ENCODE assay signal across 7 cellular contexts in the genomic region with DNA sequence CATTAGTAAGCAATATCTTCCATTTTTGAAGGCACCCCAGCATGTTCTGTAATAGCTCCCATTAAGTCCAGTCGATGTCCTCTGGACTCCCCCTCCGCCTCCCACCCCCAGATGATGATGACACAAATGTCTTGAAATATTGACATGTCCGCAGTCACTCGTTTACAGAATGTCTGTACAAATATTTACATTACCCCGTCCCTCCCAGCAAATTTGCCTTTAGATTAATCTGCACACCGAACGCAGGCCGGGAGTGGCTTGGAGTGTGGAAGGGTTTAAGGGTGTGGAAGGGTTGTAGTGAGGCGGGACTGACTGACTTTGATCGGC. TPM values are rescaled to one million over a fixed set of nuclear protein-coding genes. Genes with fewer than 3 reads are reported as not detected.
DNase-seq lines count a peak whose midpoint lies in the region; ATAC-seq and TF ChIP-seq lines count a peak whose summit lies in the region.

No MANE protein-coding gene starts in this region.

- no peaks in the 10 kb centered on the region for H4K20me1 ChIP-seq in hepatocyte (ENCODE audit: insufficient read depth, poor library complexity, severe bottlenecking)

- H3K36me3 ChIP-seq in HAP-1 (replicated peaks) (no peaks in the 10 kb centered on the region), hepatocyte (replicated peaks; ENCODE audit: insufficient read depth, low read depth) (no peaks in the 10 kb centered on the region), spleen (no peaks in the 10 kb centered on the region)

- WGBS in hepatocyte (ENCODE audit: low lambda C conversion rate, missing lambda C conversion rate), result 9% methylated on average over 10 of the region's 10 CpGs
- 20 to 27% (median 23%) methylated on average over 10 of the region's 10 CpGs for WGBS in spleen, 5 donors

- intact Hi-C loops in spleen (cut with DNase I; ENCODE audit: low total_unique reads), result no loop called here

- H3K9me3 ChIP-seq in HAP-1 (no peaks in the 10 kb centered on the region), hepatocyte (ENCODE audit: low read depth) (no peaks in the 10 kb centered on the region), spleen (no peaks in the 10 kb centered on the region)

- ATAC-seq in GM18520 (IDR thresholded peaks at IDR 0.05; ENCODE audit: unreplicated experiment) (no peak), HG03378 (IDR thresholded peaks at IDR 0.05; ENCODE audit: unreplicated experiment) (no peak)

- H3K27me3 ChIP-seq in HAP-1 (ENCODE audit: low read depth), result no peaks in the 10 kb centered on the region
- peaks cover 33% of the 10 kb centered on the region for H3K27me3 ChIP-seq in hepatocyte
- peaks cover 0 to 63% (median 15%) of the 10 kb centered on the region in 7 donors for H3K27me3 ChIP-seq in spleen (replicated peaks in 1 of 7)

- DNase-seq in HAP-1 (ENCODE audit: low spot score in 2 of 2) (no peak), hepatocyte (ENCODE audit: low spot score) (no peak), spleen (no peak), superior temporal gyrus (ENCODE audit: extremely low spot score) (no peak)

- TF ChIP-seq CTCF in VCaP (conservative IDR thresholded peaks at IDR 0.05) (no peak), hepatocyte (IDR thresholded peaks at IDR 0.05; ENCODE audit: poor library complexity) (no peak), spleen (IDR thresholded peaks at IDR 0.05 in 8 of 11, conservative IDR thresholded peaks at IDR 0.05 in 3 of 11) (no peak)

- H2AFZ ChIP-seq in hepatocyte, result peak overlapping the region; percentile 99

- H3K4me2 ChIP-seq in hepatocyte, result peak overlapping the region; percentile 99

- H3K4me1 ChIP-seq in HAP-1, result peaks cover 10% of the 10 kb centered on the region
- no peaks in the 10 kb centered on the region for H3K4me1 ChIP-seq in hepatocyte (ENCODE audit: insufficient read depth)
- H3K4me1 ChIP-seq in spleen, result peaks cover 0 to 30% (median 25%) of the 10 kb centered on the region in 6 donors

- no peaks in the 10 kb centered on the region for H3K79me2 ChIP-seq in hepatocyte

- no peaks in the 10 kb centered on the region for H3K9me2 ChIP-seq in hepatocyte (replicated peaks; ENCODE audit: insufficient read depth)

- peak overlapping the region; percentile 85 for H3K27ac ChIP-seq in VCaP
- H3K27ac ChIP-seq in hepatocyte, result peak overlapping the region; percentile 87
- H3K27ac ChIP-seq in spleen, result peak overlapping the region in 2 of 8 donors; percentile 36 to 58

- in situ Hi-C loops in HAP-1 (cut with MboI; ENCODE audit: low sequenced_read_pairs), result no loop called here

- peak overlapping the region; percentile 86 for H3K4me3 ChIP-seq in HAP-1
- H3K4me3 ChIP-seq in hepatocyte, result peak overlapping the region; percentile 61
- peak overlapping the region; percentile 65 to 91 (median 78) for H3K4me3 ChIP-seq in spleen

- no peak for TF ChIP-seq POLR2A in spleen (IDR thresholded peaks at IDR 0.05)

RNA-seq across cellular contexts. Expression of a gene that starts 0.9 kb away (rescaled TPM):
- total RNA-seq in hepatocyte (3.0 and 3.9 TPM in 2 replicates), spleen (1 to 10 TPM; 1.2 to 2.2 (median 1.6) TPM)
- polyA plus RNA-seq in hepatocyte (2.5 and 2.6 TPM in 2 replicates), spleen (under 1 TPM; 0.13 to 0.30 (median 0.13) TPM)
